Comparison of ENCODE assay signal across 10 cellular contexts in genomic region chr19:46824887-46825730, GRCh38. TPM values are rescaled to one million over a fixed set of nuclear protein-coding genes. Genes with fewer than 3 reads are reported as not detected.
A peak's percentile ranks its signal among the peaks of the same experiment; 100 is the strongest.
DNase-seq lines count a peak whose midpoint lies in the region; ATAC-seq and TF ChIP-seq lines count a peak whose summit lies in the region.
"Had no signal": no experiment of that assay in that cellular context is flagged by ENCODE, and none has a peak within 500 bp of the region (broad histone marks: within the 10 kb centered on the region; RNA-seq: fewer than 3 reads in every experiment).

No MANE protein-coding gene starts in this region.

- H3K4me1 Mint-ChIP-seq in activated T-cell treated with anti-CD3 and anti-CD28 coated beads, Interleukin-2, amount 50 U/mL, for 72 hours (ENCODE audit: low read depth) = peaks cover 44% of the 10 kb centered on the region

- no peak for ATAC-seq in activated T-cell treated with anti-CD3 and anti-CD28 coated beads, Interleukin-2, amount 50 U/mL, for 72 hours (replicated peaks in 1 of 2)
- ATAC-seq in GM21390 (IDR thresholded peaks at IDR 0.05; ENCODE audit: unreplicated experiment) = no peak

- H3K4me3 ChIP-seq in fibroblast of pulmonary artery (replicated peaks; ENCODE audit: low read depth, low read length) = no peak overlapping the region
- H3K4me3 ChIP-seq: breast epithelium had no signal

- no peaks in the 10 kb centered on the region for H3K27me3 Mint-ChIP-seq in activated T-cell treated with anti-CD3 and anti-CD28 coated beads, Interleukin-2, amount 50 U/mL, for 72 hours (ENCODE audit: low read depth)

- no peaks in the 10 kb centered on the region for H3K9me3 Mint-ChIP-seq in activated T-cell treated with anti-CD3 and anti-CD28 coated beads, Interleukin-2, amount 50 U/mL, for 72 hours

- no peaks in the 10 kb centered on the region for H3K36me3 Mint-ChIP-seq in activated T-cell treated with anti-CD3 and anti-CD28 coated beads, Interleukin-2, amount 50 U/mL, for 72 hours (ENCODE audit: insufficient read depth in 2 of 2)

- no peak for DNase-seq in activated T-cell treated with anti-CD3 and anti-CD28 coated beads, Interleukin-2, amount 50 U/mL, for 72 hours
- DNase-seq in activated T-cell treated with anti-CD3 and anti-CD28 coated beads for 4 hours = no peak
- peak; percentile 35 for DNase-seq in NOMO-1 treated with DMSO at 0.1 percent for 48 hours (lab: John Stamatoyannopoulos, UW; ENCODE audit: unreplicated experiment)
- peak; percentile 18 for DNase-seq in fibroblast of pulmonary artery (ENCODE audit: low read depth)
- peak in 8 of 49 donors; percentile 3 to 33 (median 10) for DNase-seq in substantia nigra (lab: John Stamatoyannopoulos, UW)
- DNase-seq in stimulated activated CD8-positive, alpha-beta memory T cell treated with anti-CD3 and anti-CD28 coated beads, Interleukin-4, amount 100 ng/mL, for 48 hours = no peak
- DNase-seq in ecto neural progenitor cell (ENCODE audit: low spot score) = no peak
- DNase-seq: foreskin melanocyte had no signal

- peak overlapping the region; percentile 70 for H3K27ac Mint-ChIP-seq in activated T-cell treated with anti-CD3 and anti-CD28 coated beads, Interleukin-2, amount 50 U/mL, for 72 hours

- TF ChIP-seq CTCF in fibroblast of pulmonary artery (IDR thresholded peaks at IDR 0.05; ENCODE audit: low read length, missing control alignments) = no peak

- peak overlapping the region; percentile 35 for H3K27ac ChIP-seq in substantia nigra (ENCODE audit: low read depth, low read length, poor library complexity, severe bottlenecking)
- H3K27ac ChIP-seq: breast epithelium had no signal

- H3K4me3 Mint-ChIP-seq in activated T-cell treated with anti-CD3 and anti-CD28 coated beads, Interleukin-2, amount 50 U/mL, for 72 hours = peak overlapping the region in 1 of 2 donors; percentile 14

RNA-seq across cellular contexts. Expression of gene AP2S1, which starts 25.5 kb away (rescaled TPM):
- total RNA-seq in activated T-cell treated with anti-CD3 and anti-CD28 coated beads, Interleukin-2, amount 50 U/mL, for 72 hours = 10 to 100 TPM; 61.7 to 64.3 TPM

RNA-seq across cellular contexts. Expression of gene ARHGAP35, which starts 35.7 kb away (rescaled TPM):
- 10 to 100 TPM; 22.7 to 30.0 TPM for total RNA-seq in activated T-cell treated with anti-CD3 and anti-CD28 coated beads, Interleukin-2, amount 50 U/mL, for 72 hours

RNA-seq across cellular contexts. Expression of gene SLC1A5, which starts 36.7 kb away (rescaled TPM):
- 100 to 1,000 TPM; 364 to 374 TPM for total RNA-seq in activated T-cell treated with anti-CD3 and anti-CD28 coated beads, Interleukin-2, amount 50 U/mL, for 72 hours

Comparison
In these comparisons a context has a peak if more than half of its experiments do, and no peak if none do; other contexts are left out.
1. DNase-seq: peak in NOMO-1 treated with DMSO at 0.1 percent for 48 hours (single experiment) and fibroblast of pulmonary artery (single experiment); none in activated T-cell treated with anti-CD3 and anti-CD28 coated beads, Interleukin-2, amount 50 U/mL, for 72 hours (0 of 2), activated T-cell treated with anti-CD3 and anti-CD28 coated beads for 4 hours (single experiment), stimulated activated CD8-positive, alpha-beta memory T cell treated with anti-CD3 and anti-CD28 coated beads, Interleukin-4, amount 100 ng/mL, for 48 hours (single experiment) and ecto neural progenitor cell (single experiment).